ENCODE assay signal across 8 cellular contexts in genomic region chr19:30649934-30650614, GRCh38.
DNase-seq lines count a peak whose midpoint lies in the region; ATAC-seq and TF ChIP-seq lines count a peak whose summit lies in the region.

No MANE protein-coding gene starts in this region.

- peak; percentile 21 for DNase-seq in NCI-H2107 treated with DMSO at 0.1 percent for 48 hours (lab: John Stamatoyannopoulos, UW; ENCODE audit: unreplicated experiment)
- no peak for DNase-seq in NCI-H2107 (lab: John Stamatoyannopoulos, UW)
- peak; percentile 13 for DNase-seq in HPDE6-E6E7 (ENCODE audit: extremely low spot score)
- DNase-seq in PC-3: peak; percentile 54
- peak; percentile 76 for DNase-seq in cerebellum (ENCODE audit: low spot score)
- no peak for DNase-seq in lung (ENCODE audit: low spot score)
- no peak for DNase-seq in uterus
- no peak for DNase-seq in NCI-H2081 treated with DMSO at 0.1 percent for 48 hours (lab: John Stamatoyannopoulos, UW)

- TF ChIP-seq CTCF in PC-3 (conservative IDR thresholded peaks at IDR 0.05; ENCODE audit: low read depth, low read length): peak; percentile 81
- peak; percentile 57 for TF ChIP-seq CTCF in lung (IDR thresholded peaks at IDR 0.05; ENCODE audit: control extremely low read depth, extremely low read depth)
- peak; percentile 41 to 66 (median 54) for TF ChIP-seq CTCF in uterus (IDR thresholded peaks at IDR 0.05)

- H3K4me1 ChIP-seq in PC-3 (ENCODE audit: insufficient read depth, low read length) (no peaks in the 10 kb centered on the region), lung (ENCODE audit: control insufficient read depth in 2 of 2, insufficient read depth in 2 of 2, low read length in 2 of 2) (no peaks in the 10 kb centered on the region), uterus (no peaks in the 10 kb centered on the region)

- H4K20me1 ChIP-seq in PC-3 (ENCODE audit: low read length): no peaks in the 10 kb centered on the region

- no peaks in the 10 kb centered on the region for H3K79me2 ChIP-seq in PC-3 (ENCODE audit: low read length)

- H3K27ac ChIP-seq in PC-3 (ENCODE audit: low read length) (no peak overlapping the region), lung (ENCODE audit: low read depth in 1 of 2, low read length in 1 of 2) (no peak overlapping the region), uterus (no peak overlapping the region)

- no peaks in the 10 kb centered on the region for H3F3A ChIP-seq in PC-3 (ENCODE audit: low read length, unreplicated experiment)

- POLR2A ChIA-PET in PC-3 (lab: Charles Lee; ENCODE audit: unreplicated experiment): no interaction called here

- H3K9me3 ChIP-seq in PC-3 (ENCODE audit: low read length) (no peaks in the 10 kb centered on the region), lung (ENCODE audit: control insufficient read depth in 2 of 2, insufficient read depth in 1 of 2, low read length in 1 of 2) (peaks cover 0 to 2% of the 10 kb centered on the region in 2 donors), uterus (no peaks in the 10 kb centered on the region)

- no peak for TF ChIP-seq POLR2A in uterus (IDR thresholded peaks at IDR 0.05)

- H3K36me3 ChIP-seq in PC-3 (ENCODE audit: low read depth, low read length): no peaks in the 10 kb centered on the region
- H3K36me3 ChIP-seq in lung (ENCODE audit: control insufficient read depth in 2 of 2, insufficient read depth in 2 of 2, low read length in 2 of 2): no peaks in the 10 kb centered on the region
- H3K36me3 ChIP-seq in uterus: no peaks in the 10 kb centered on the region

- CTCF ChIA-PET in PC-3 (lab: Charles Lee): interaction anchor here (0.6 to 0.7 kb wide), 2 partner anchors 419 to 622 kb away, joined by 3 to 8 read pairs; no protein-coding TSS in a partner anchor

- 18% methylated on average over 9 of the region's 9 CpGs for WGBS in lung, 2 donors

- intact Hi-C loops in PC-3 (cut with micrococcal nuclease) (loop anchor here (1.0 to 5.0 kb wide), 3 partner anchors 603 to 920 kb away; no protein-coding TSS in a partner anchor), uterus (cut with DNase I; ENCODE audit: low total_unique reads) (no loop called here)

- no TSS peak for BruUV-seq in PC-3 (replicated peaks; lab: Mats Ljungman, UMichigan)

- no peak overlapping the region for H3K9ac ChIP-seq in PC-3 (ENCODE audit: low read length)

- no peaks in the 10 kb centered on the region for H3K9me2 ChIP-seq in PC-3 (replicated peaks; ENCODE audit: low read length)

- H3K27me3 ChIP-seq in PC-3 (ENCODE audit: low read length) (peaks cover 27% of the 10 kb centered on the region), lung (ENCODE audit: control insufficient read depth, insufficient read depth) (peaks cover 5% of the 10 kb centered on the region), uterus (peaks cover 0 to 5% of the 10 kb centered on the region in 2 donors)

- H3K4me3 ChIP-seq in PC-3 (ENCODE audit: low read length): no peak overlapping the region
- H3K4me3 ChIP-seq in lung: no peak overlapping the region
- no peak overlapping the region for H3K4me3 ChIP-seq in uterus

- ATAC-seq in PC-3 (peak; percentile 35; the same call in 1 of the 2 replicates), lung (ENCODE audit: insufficient read depth, low FRiP score) (no peak)

- no peak overlapping the region for H2AFZ ChIP-seq in PC-3 (ENCODE audit: low read length)

- peak overlapping the region; percentile 34; the same call in 1 of the 2 replicates for H3K4me2 ChIP-seq in PC-3 (ENCODE audit: low read length)

Comparison
In these comparisons a context has a peak if more than half of its experiments do, and no peak if none do; other contexts are left out.
1. DNase-seq: peak in NCI-H2107 treated with DMSO at 0.1 percent for 48 hours (single experiment), HPDE6-E6E7 (single experiment), PC-3 (single experiment) and cerebellum (single experiment); none in NCI-H2107 (single experiment), lung (single experiment), uterus (0 of 2) and NCI-H2081 treated with DMSO at 0.1 percent for 48 hours (single experiment).
2. Peak in every context shown above with its lines, with median percentiles within 50 percentile points of each other: CTCF ChIP-seq.